In the genomic region with DNA sequence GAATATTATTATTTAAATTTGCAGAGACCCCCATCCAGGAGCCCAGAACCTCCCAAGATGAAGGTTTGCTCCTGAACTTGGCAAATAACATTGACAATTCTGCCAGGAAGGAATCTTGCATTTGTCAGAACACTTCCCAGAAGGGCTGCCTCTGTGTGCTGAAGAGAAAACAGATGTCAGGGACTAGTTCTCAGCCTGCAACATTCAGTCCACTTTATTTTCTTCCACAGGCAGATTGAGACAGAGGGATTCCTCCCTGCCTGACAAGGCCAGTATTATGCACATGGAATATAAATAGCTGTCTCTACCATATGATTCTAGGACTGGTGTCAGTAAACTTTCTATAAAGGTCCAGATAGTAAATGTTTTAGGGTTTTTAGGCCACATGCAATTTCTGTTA, we compare ENCODE assay signal across 20 cellular contexts.
A peak's percentile ranks its signal among the peaks of the same experiment; 100 is the strongest.
DNase-seq lines count a peak whose midpoint lies in the region; ATAC-seq and TF ChIP-seq lines count a peak whose summit lies in the region.
"Had no signal": no experiment of that assay in that cellular context is flagged by ENCODE, and none has a peak within 500 bp of the region (broad histone marks: within the 10 kb centered on the region; RNA-seq: fewer than 3 reads in every experiment).

No MANE protein-coding gene starts in this region.

- H3K4me1 ChIP-seq in OCI-LY7 (ENCODE audit: insufficient read depth, low read length, poor library complexity, severe bottlenecking) (peaks cover 43% of the 10 kb centered on the region), gastrocnemius medialis (no peaks in the 10 kb centered on the region)

- H3K36me3 ChIP-seq in OCI-LY7 (ENCODE audit: insufficient read depth, low read length) (no peaks in the 10 kb centered on the region), gastrocnemius medialis (no peaks in the 10 kb centered on the region)

- H3K4me3 ChIP-seq in OCI-LY7 (ENCODE audit: low read depth, low read length, poor library complexity, severe bottlenecking) (peak overlapping the region; percentile 35), gastrocnemius medialis (no peak overlapping the region), coronary artery (no peak overlapping the region)

- no peak for TF ChIP-seq POLR2A in gastrocnemius medialis (IDR thresholded peaks at IDR 0.05)

- TF ChIP-seq CTCF in OCI-LY7 (conservative IDR thresholded peaks at IDR 0.05; ENCODE audit: low read length) (no peak), gastrocnemius medialis (IDR thresholded peaks at IDR 0.05 in 4 of 5, conservative IDR thresholded peaks at IDR 0.05 in 1 of 5) (no peak), coronary artery (IDR thresholded peaks at IDR 0.05) (no peak)

- in situ Hi-C loops in gastrocnemius medialis (cut with MboI; ENCODE audit: low sequenced_read_pairs in 4 of 4) = no loop called here

- peak overlapping the region; percentile 75; the same call in 1 of the 2 replicates for H2AFZ ChIP-seq in OCI-LY7 (ENCODE audit: low read length)

- ATAC-seq in GM21367 (IDR thresholded peaks at IDR 0.05; ENCODE audit: unreplicated experiment) = no peak
- no peak for ATAC-seq in gastrocnemius medialis
- ATAC-seq in GM21447 (IDR thresholded peaks at IDR 0.05; ENCODE audit: unreplicated experiment) = no peak
- ATAC-seq: HCT116, PC-3 had no signal

- intact Hi-C loops in OCI-LY7 (cut with micrococcal nuclease; ENCODE audit: unreplicated experiment) = loop anchor here (2.0 to 5.0 kb wide), 3 partner anchors 44 to 276 kb away; no protein-coding TSS in a partner anchor
- intact Hi-C loops in gastrocnemius medialis (cut with DNase I; ENCODE audit: low total_unique reads) = no loop called here

- H3K9me2 ChIP-seq in OCI-LY7 (ENCODE audit: insufficient read depth, low read length) = no peaks in the 10 kb centered on the region

- CTCF ChIA-PET in OCI-LY7 (lab: Charles Lee; ENCODE audit: unreplicated experiment) = no interaction called here

- no TSS peak for BruUV-seq in OCI-LY7 (replicated peaks; lab: Mats Ljungman, UMichigan)

- no peaks in the 10 kb centered on the region for H3K79me2 ChIP-seq in OCI-LY7 (ENCODE audit: insufficient read depth, low read depth, low read length)

- peak overlapping the region; percentile 35 for H3K4me2 ChIP-seq in OCI-LY7 (ENCODE audit: low read length)

- DNase-seq in DMS 273 (lab: John Stamatoyannopoulos, UW; ENCODE audit: unreplicated experiment) (peak; percentile 10), DMS 273 treated with DMSO at 0.1 percent for 48 hours (lab: John Stamatoyannopoulos, UW) (no peak), OCI-LY7 (ENCODE audit: low spot score) (no peak), fibroblast of peridontal ligament (ENCODE audit: extremely low read depth) (peak; percentile 80), gastrocnemius medialis (no peak), coronary artery (ENCODE audit: low spot score) (no peak)
- DNase-seq: CD4-positive, CD25-positive, alpha-beta regulatory T cell; COR-L47; DMS153; EL; Karpas-422; NCI-H1092 treated with DMSO at 0.1 percent for 48 hours; NCI-H146; NCI-H2029 treated with DMSO at 0.1 percent for 48 hours; NCI-H748 treated with DMSO at 0.1 percent for 48 hours; PC-3 had no signal

- H4K20me1 ChIP-seq in OCI-LY7 (ENCODE audit: insufficient read depth, low read length) = no peaks in the 10 kb centered on the region

- peak overlapping the region; percentile 79 for H3K27ac ChIP-seq in OCI-LY7 (ENCODE audit: low read depth, low read length, poor library complexity, severe bottlenecking)
- no peak overlapping the region for H3K27ac ChIP-seq in gastrocnemius medialis
- H3K27ac ChIP-seq in coronary artery = no peak overlapping the region
- H3K27ac ChIP-seq: 22Rv1 had no signal

- H3K9me3 ChIP-seq in OCI-LY7 (ENCODE audit: low read length) (peaks cover 5% of the 10 kb centered on the region; the same call in 1 of the 2 replicates), gastrocnemius medialis (no peaks in the 10 kb centered on the region)

- no peaks in the 10 kb centered on the region for H3K27me3 ChIP-seq in gastrocnemius medialis

- POLR2A ChIA-PET in OCI-LY7 (lab: Charles Lee) = interaction anchor here (0.6 to 1.3 kb wide), 4 partner anchors 15 to 310 kb away, joined by 3 read pairs; no protein-coding TSS in a partner anchor

Comparison
In these comparisons a context has a peak if more than half of its experiments do, and no peak if none do; other contexts are left out.
1. DNase-seq: peak in DMS 273 (single experiment) and fibroblast of peridontal ligament (single experiment); none in DMS 273 treated with DMSO at 0.1 percent for 48 hours (single experiment), OCI-LY7 (single experiment), gastrocnemius medialis (0 of 2) and coronary artery (single experiment).